Comparison of ENCODE assay signal across 8 cellular contexts in the genomic region with DNA sequence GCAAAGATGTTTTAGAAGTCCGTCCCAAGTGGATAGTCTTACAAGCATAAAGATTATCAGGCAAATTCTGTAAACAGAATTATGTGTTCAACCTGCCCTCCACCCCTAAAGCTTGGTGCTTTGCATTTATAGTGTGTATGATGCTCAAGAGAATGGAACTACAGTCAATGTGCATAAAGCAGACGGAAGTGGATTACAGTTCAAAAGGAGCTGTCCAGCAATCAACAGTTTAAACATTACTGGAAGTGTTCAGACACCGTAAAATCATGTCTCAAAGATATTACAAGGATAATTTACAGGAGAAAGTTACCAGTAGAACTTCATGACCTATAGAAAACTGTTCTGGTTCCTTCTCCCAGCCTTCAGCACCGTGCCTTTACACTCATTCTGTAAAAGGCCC. TPM values are rescaled to one million over a fixed set of nuclear protein-coding genes. Genes with fewer than 3 reads are reported as not detected.
DNase-seq lines count a peak whose midpoint lies in the region; ATAC-seq and TF ChIP-seq lines count a peak whose summit lies in the region.

No MANE protein-coding gene starts in this region.

- DNase-seq in activated naive CD4-positive, alpha-beta T cell treated with Interleukin-2 at 50 U/mL for 16 hours = no peak
- DNase-seq in adipocyte (ENCODE audit: low read depth) (peak; percentile 3), thoracic aorta (ENCODE audit: low spot score) (no peak), COLO829 (ENCODE audit: low spot score) (no peak), NOMO-1 treated with DMSO at 0.1 percent for 48 hours (lab: John Stamatoyannopoulos, UW; ENCODE audit: unreplicated experiment) (no peak)

- peaks cover 44% of the 10 kb centered on the region for H3K27me3 ChIP-seq in adipocyte (replicated peaks; ENCODE audit: control insufficient read depth, insufficient read depth, low read length)
- peaks cover 31% of the 10 kb centered on the region for H3K27me3 ChIP-seq in iPS-20b (ENCODE audit: insufficient read depth, low read length)
- H3K27me3 ChIP-seq in thoracic aorta (replicated peaks; ENCODE audit: insufficient read depth) = no peaks in the 10 kb centered on the region

- H3K36me3 ChIP-seq in adipocyte (ENCODE audit: control insufficient read depth, insufficient read depth, low read length, severe bottlenecking) (no peaks in the 10 kb centered on the region), iPS-20b (ENCODE audit: insufficient read depth, low read depth, low read length) (no peaks in the 10 kb centered on the region), thoracic aorta (no peaks in the 10 kb centered on the region)

- H3K9me3 Mint-ChIP-seq in activated naive CD4-positive, alpha-beta T cell treated with anti-CD3 and anti-CD28 coated beads, Interleukin-2, amount 50 U/mL, for 24 hours = no peaks in the 10 kb centered on the region

- no peak overlapping the region for H3K27ac Mint-ChIP-seq in activated naive CD4-positive, alpha-beta T cell treated with anti-CD3 and anti-CD28 coated beads, Interleukin-2, amount 50 U/mL, for 24 hours

- no peak overlapping the region for H3K9ac ChIP-seq in adipocyte (ENCODE audit: low read length)
- H3K9ac ChIP-seq in iPS-20b (ENCODE audit: low read depth, low read length) = peak overlapping the region; percentile 82; the same call in 1 of the 2 replicates

- H3K4me3 ChIP-seq in adipocyte (ENCODE audit: low read length) = no peak overlapping the region
- peak overlapping the region; percentile 91 for H3K4me3 ChIP-seq in iPS-20b (ENCODE audit: low read length)
- H3K4me3 ChIP-seq in thoracic aorta = peak overlapping the region; percentile 87

- no peak for ATAC-seq in thoracic aorta (ENCODE audit: insufficient number of reproducible peaks, low FRiP score, low read depth)
- no peak for ATAC-seq in HG03139 (IDR thresholded peaks at IDR 0.05; ENCODE audit: unreplicated experiment)

- H3K9me3 ChIP-seq in adipocyte (ENCODE audit: control insufficient read depth, low read length) (no peaks in the 10 kb centered on the region), iPS-20b (ENCODE audit: insufficient read depth, low read depth, low read length) (no peaks in the 10 kb centered on the region), thoracic aorta (no peaks in the 10 kb centered on the region)

- H3K27me3 Mint-ChIP-seq in activated naive CD4-positive, alpha-beta T cell treated with anti-CD3 and anti-CD28 coated beads, Interleukin-2, amount 50 U/mL, for 24 hours = peaks cover 20% of the 10 kb centered on the region

- H3K27ac ChIP-seq in iPS-20b (ENCODE audit: low read length) (no peak overlapping the region), thoracic aorta (no peak overlapping the region)

- H3K4me1 ChIP-seq in adipocyte (ENCODE audit: control insufficient read depth, insufficient read depth, low read length) = no peaks in the 10 kb centered on the region
- peaks cover 5% of the 10 kb centered on the region; the same call in 1 of the 2 replicates for H3K4me1 ChIP-seq in iPS-20b (ENCODE audit: insufficient read depth, low read length)
- peaks cover 0 to 13% of the 10 kb centered on the region in 2 donors for H3K4me1 ChIP-seq in thoracic aorta (ENCODE audit: control insufficient read depth in 1 of 2, low read depth in 2 of 2)

- H3K36me3 Mint-ChIP-seq in activated naive CD4-positive, alpha-beta T cell treated with anti-CD3 and anti-CD28 coated beads, Interleukin-2, amount 50 U/mL, for 24 hours = no peaks in the 10 kb centered on the region

- H3K4me1 Mint-ChIP-seq in activated naive CD4-positive, alpha-beta T cell treated with anti-CD3 and anti-CD28 coated beads, Interleukin-2, amount 50 U/mL, for 24 hours = peaks cover 48% of the 10 kb centered on the region

- TF ChIP-seq CTCF in thoracic aorta (IDR thresholded peaks at IDR 0.05) = no peak

- peak overlapping the region; percentile 85 for H3K4me3 Mint-ChIP-seq in activated naive CD4-positive, alpha-beta T cell treated with anti-CD3 and anti-CD28 coated beads, Interleukin-2, amount 50 U/mL, for 24 hours

RNA-seq across cellular contexts. Expression of gene RIC3, which starts 1.0 kb away (rescaled TPM):
- total RNA-seq in thoracic aorta = 10 to 100 TPM; 13.1 to 17.7 TPM
